ENCODE assay signal across 33 cellular contexts in the genomic region with DNA sequence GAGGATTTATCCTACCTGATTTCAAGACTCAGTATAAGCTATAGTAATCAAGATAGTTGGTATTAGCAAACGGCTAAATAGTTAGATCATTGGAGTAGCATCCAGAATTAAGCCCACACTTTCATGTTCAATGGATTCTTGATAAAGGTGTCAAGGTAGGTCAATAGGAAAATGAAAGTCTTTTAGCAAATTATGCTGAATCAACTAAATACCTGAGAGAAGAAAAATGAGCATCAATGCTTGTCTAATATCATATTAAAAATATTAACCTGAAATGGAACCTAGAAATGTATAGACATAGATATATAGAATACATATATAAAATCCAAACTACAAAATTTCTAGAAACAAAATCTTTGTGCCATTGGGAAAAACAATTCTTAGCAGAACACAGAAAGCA.
DNase-seq lines count a peak whose midpoint lies in the region; ATAC-seq, FAIRE-seq and TF ChIP-seq lines count a peak whose summit lies in the region.
"Had no signal": no experiment of that assay in that cellular context is flagged by ENCODE, and none has a peak within 500 bp of the region (broad histone marks: within the 10 kb centered on the region; RNA-seq: fewer than 3 reads in every experiment).

No MANE protein-coding gene starts in this region.

- no peak overlapping the region for H2AK9ac ChIP-seq in IMR-90 (replicated peaks; ENCODE audit: low read depth, low read length, poor library complexity)

- H3K4me2 ChIP-seq in HepG2 (ENCODE audit: low read depth, low read length) = no peak overlapping the region
- H3K4me2 ChIP-seq in A549 = no peak overlapping the region
- H3K4me2 ChIP-seq in IMR-90 (ENCODE audit: low read depth, low read length) = no peak overlapping the region
- no peak overlapping the region for H3K4me2 ChIP-seq in K562 (ENCODE audit: insufficient read depth, low read length)
- H3K4me2 ChIP-seq: BLaER1; BLaER1 treated with 17β-estradiol and CSF1 and Interleukin-3, amounts not matched to agents 10 nM and 100 nM had no signal

- H3K27ac ChIP-seq in HepG2 (ENCODE audit: extremely low read length, insufficient read depth, low read length) = no peak overlapping the region
- no peak overlapping the region for H3K27ac ChIP-seq in right lobe of liver
- no peak overlapping the region for H3K27ac ChIP-seq in A549
- no peak overlapping the region for H3K27ac ChIP-seq in IMR-90 (ENCODE audit: insufficient read depth, low read length)
- no peak overlapping the region for H3K27ac ChIP-seq in K562 (ENCODE audit: extremely low read depth, low read depth, low read length)
- H3K27ac ChIP-seq in breast epithelium = no peak overlapping the region
- H3K27ac ChIP-seq: 22Rv1; BLaER1; BLaER1 treated with 17β-estradiol and CSF1 and Interleukin-3, amounts not matched to agents 10 nM and 100 nM; C4-2B had no signal

- intact Hi-C loops in HepG2 (cut with micrococcal nuclease; ENCODE audit: unreplicated experiment) (no loop called here), right lobe of liver (cut with DNase I) (no loop called here), IMR-90 (cut with micrococcal nuclease) (no loop called here), K562 (cut with micrococcal nuclease) (no loop called here), breast epithelium (cut with DNase I; ENCODE audit: low total_unique reads) (no loop called here)

- 0% methylated on average over 1 of the region's 1 CpG for WGBS in HepG2 (ENCODE audit: low lambda C conversion rate)
- 25% methylated on average over 1 of the region's 1 CpG for WGBS in right lobe of liver (ENCODE audit: insufficient coverage, low coverage, low lambda C conversion rate, missing lambda C conversion rate)
- 0% methylated on average over 1 of the region's 1 CpG for WGBS in A549 (ENCODE audit: missing lambda C conversion rate)
- WGBS in IMR-90 (ENCODE audit: extremely low coverage in 2 of 2, insufficient read length in 1 of 2), 2 experiments = no CpG with 5 or more reads among the region's 1 CpG
- WGBS in K562 (ENCODE audit: insufficient coverage, low coverage, missing lambda C conversion rate) = 0% methylated on average over 1 of the region's 1 CpG

- H3K23ac ChIP-seq in IMR-90 (ENCODE audit: low read depth, low read length) = no peak overlapping the region

- H3K9me1 ChIP-seq in IMR-90 (ENCODE audit: insufficient read depth, low read length) (no peaks in the 10 kb centered on the region), K562 (ENCODE audit: control insufficient read depth, insufficient read depth, low read length) (no peaks in the 10 kb centered on the region)

- H3K9me3 ChIP-seq in HepG2 (ENCODE audit: low read length) (no peaks in the 10 kb centered on the region), right lobe of liver (no peaks in the 10 kb centered on the region), A549 (no peaks in the 10 kb centered on the region), IMR-90 (ENCODE audit: control insufficient read depth, insufficient read depth, low read length) (peaks cover 11% of the 10 kb centered on the region), K562 (replicated peaks; ENCODE audit: control insufficient read depth, insufficient read depth, low read depth, low read length) (no peaks in the 10 kb centered on the region), breast epithelium (no peaks in the 10 kb centered on the region)
- H3K9me3 ChIP-seq: BE2C; BLaER1; BLaER1 treated with 17β-estradiol and CSF1 and Interleukin-3, amounts not matched to agents 10 nM and 100 nM; Caco-2 had no signal

- ATAC-seq in HepG2 (no peak), right lobe of liver (no peak), A549 (no peak), IMR-90 (ENCODE audit: low read depth) (no peak), K562 (no peak)
- ATAC-seq: CD8-positive, alpha-beta T cell had no signal

- H3K4ac ChIP-seq in IMR-90 (ENCODE audit: low read depth, low read length) = no peak overlapping the region

- in situ Hi-C loops in HepG2 (cut with HindIII; ENCODE audit: extremely low pct_ligation_motif_present, low pct_unique_long_range_greater_than_20kb) = no loop called here
- in situ Hi-C loops in IMR-90 (cut with MboI; ENCODE audit: low sequenced_read_pairs) = no loop called here
- in situ Hi-C loops in K562 (cut with MboI) = no loop called here

- H2AFZ ChIP-seq in HepG2 (ENCODE audit: low read length) = no peak overlapping the region
- no peak overlapping the region for H2AFZ ChIP-seq in IMR-90 (replicated peaks; ENCODE audit: low read length, poor library complexity)
- no peak overlapping the region for H2AFZ ChIP-seq in K562 (ENCODE audit: low read depth, low read length)

- no peak for TF ChIP-seq EP300 in HepG2 (IDR thresholded peaks at IDR 0.05; ENCODE audit: low read depth in 2 of 2, low read length in 2 of 2)
- TF ChIP-seq EP300 in HepG2 (CRISPR knock-in tag; IDR thresholded peaks at IDR 0.05; ENCODE audit: borderline replicate concordance) = no peak
- TF ChIP-seq EP300 in A549 (IDR thresholded peaks at IDR 0.05) = no peak
- TF ChIP-seq EP300 in K562 (IDR thresholded peaks at IDR 0.05; ENCODE audit: low read length) = no peak

- DNase-seq in HepG2 (ENCODE audit: low spot score) (no peak), right lobe of liver (no peak), A549 (ENCODE audit: low read depth in 1 of 2, low spot score in 1 of 2) (no peak), IMR-90 (no peak), K562 (ENCODE audit: extremely low read depth in 1 of 4, low spot score in 3 of 4) (no peak), HuH-7.5 (ENCODE audit: low spot score) (no peak), breast epithelium (ENCODE audit: low spot score in 2 of 2) (no peak), KG1 (lab: John Stamatoyannopoulos, UW) (no peak)
- DNase-seq: 8988T; ACHN; AML-193; BE2C; C1 segment of cervical spinal cord; Caco-2; Calu3; CD4-positive, alpha-beta memory T cell; CD4-positive, alpha-beta T cell; CD4-positive, CD25-positive, alpha-beta regulatory T cell; CD8-positive, alpha-beta memory T cell; CD8-positive, alpha-beta T cell; COR-L47; DMS 273 treated with DMSO at 0.1 percent for 48 hours; DMS153; DMS53; DMS79; DMS79 treated with DMSO at 0.1 percent for 48 hours; DND-41 had no signal

- H3K79me1 ChIP-seq in IMR-90 (ENCODE audit: low read depth in 1 of 2, low read length in 2 of 2) = no peaks in the 10 kb centered on the region

- no peak overlapping the region for H3K18ac ChIP-seq in IMR-90 (ENCODE audit: low read depth, low read length)

- no peak for FAIRE-seq in HepG2 (lab: Jason Lieb, UNC)
- no peak for FAIRE-seq in A549 (lab: Jason Lieb, UNC)
- FAIRE-seq in K562 (lab: Jason Lieb, UNC) = no peak
- FAIRE-seq: A204.1, D721Med had no signal

- BruUV-seq in HepG2 (replicated peaks; lab: Mats Ljungman, UMichigan) (no TSS peak), IMR-90 (replicated peaks; lab: Mats Ljungman, UMichigan) (no TSS peak), K562 (replicated peaks; lab: Mats Ljungman, UMichigan) (no TSS peak)

- no peak overlapping the region for H3K14ac ChIP-seq in IMR-90 (replicated peaks; ENCODE audit: low read depth, low read length)

- no peak overlapping the region for H2BK15ac ChIP-seq in IMR-90 (ENCODE audit: low read depth, low read length)

- dilution Hi-C loops in IMR-90 (cut with HindIII; ENCODE audit: low sequenced_read_pairs, unreplicated experiment) = no loop called here

- H2AK5ac ChIP-seq in IMR-90 (ENCODE audit: low read depth, low read length) = no peak overlapping the region

- CTCF ChIA-PET in HepG2 (lab: Yijun Ruan, JAX; ENCODE audit: low intra/inter-chr PET ratio, low total read pairs) (no interaction called here), A549 (lab: Yijun Ruan, JAX) (no interaction called here), IMR-90 (lab: Yijun Ruan, JAX) (no interaction called here), K562 (lab: Yijun Ruan, JAX; ENCODE audit: low intra/inter-chr PET ratio) (no interaction called here)

- H3K36me3 ChIP-seq in HepG2 (replicated peaks in 1 of 2; ENCODE audit: control insufficient read depth in 1 of 2, insufficient read depth in 2 of 2, low read length in 2 of 2) = no peaks in the 10 kb centered on the region
- H3K36me3 ChIP-seq in right lobe of liver = no peaks in the 10 kb centered on the region
- no peaks in the 10 kb centered on the region for H3K36me3 ChIP-seq in IMR-90 (ENCODE audit: control insufficient read depth, insufficient read depth, low read length)
- H3K36me3 ChIP-seq in K562 (ENCODE audit: control insufficient read depth, insufficient read depth, low read length) = no peaks in the 10 kb centered on the region
- no peaks in the 10 kb centered on the region for H3K36me3 ChIP-seq in breast epithelium
- H3K36me3 ChIP-seq: BE2C; BLaER1; BLaER1 treated with 17β-estradiol and CSF1 and Interleukin-3, amounts not matched to agents 10 nM and 100 nM had no signal

- no peak overlapping the region for H2BK5ac ChIP-seq in IMR-90 (ENCODE audit: low read depth, low read length, poor library complexity, severe bottlenecking)

- H4K20me1 ChIP-seq in HepG2 (ENCODE audit: insufficient read depth, low read length) = no peaks in the 10 kb centered on the region
- no peaks in the 10 kb centered on the region for H4K20me1 ChIP-seq in IMR-90 (ENCODE audit: insufficient read depth, low read length)
- no peaks in the 10 kb centered on the region for H4K20me1 ChIP-seq in K562 (replicated peaks; ENCODE audit: control insufficient read depth, insufficient read depth, low read length)
- H4K20me1 ChIP-seq: BLaER1; BLaER1 treated with 17β-estradiol and CSF1 and Interleukin-3, amounts not matched to agents 10 nM and 100 nM had no signal

- H2BK120ac ChIP-seq in IMR-90 (ENCODE audit: low read depth, low read length) = no peak overlapping the region

- H2BK20ac ChIP-seq in IMR-90 (ENCODE audit: low read depth, low read length) = no peak overlapping the region

- no peak overlapping the region for H4K8ac ChIP-seq in IMR-90 (ENCODE audit: low read depth in 2 of 2, low read length in 2 of 2)

- H3K9ac ChIP-seq in HepG2 (ENCODE audit: insufficient read depth, low read depth, low read length) (no peak overlapping the region), IMR-90 (ENCODE audit: low read depth, low read length) (no peak overlapping the region), K562 (ENCODE audit: insufficient read depth in 1 of 2, low read depth in 2 of 2, low read length in 2 of 2) (no peak overlapping the region)
- H3K9ac ChIP-seq: BLaER1; BLaER1 treated with 17β-estradiol and CSF1 and Interleukin-3, amounts not matched to agents 10 nM and 100 nM had no signal

- no peaks in the 10 kb centered on the region for H3K79me2 ChIP-seq in HepG2 (ENCODE audit: insufficient read depth, low read length)
- H3K79me2 ChIP-seq in K562 (ENCODE audit: control insufficient read depth, insufficient read depth, low read length) = no peaks in the 10 kb centered on the region

- TF ChIP-seq CTCF in HepG2 (CRISPR knock-in tag; IDR thresholded peaks at IDR 0.05) (no peak), right lobe of liver (IDR thresholded peaks at IDR 0.05) (no peak), A549 (IDR thresholded peaks at IDR 0.05) (no peak), IMR-90 (conservative IDR thresholded peaks at IDR 0.05; ENCODE audit: low read depth, low read length) (no peak), K562 (IDR thresholded peaks at IDR 0.05 in 2 of 3, conservative IDR thresholded peaks at IDR 0.05 in 1 of 3; ENCODE audit: insufficient read depth in 2 of 3, low read depth in 1 of 3, low read length in 3 of 3) (no peak), breast epithelium (IDR thresholded peaks at IDR 0.05) (no peak)

- no peaks in the 10 kb centered on the region for H3K4me1 ChIP-seq in HepG2 (ENCODE audit: insufficient read depth, low read length)
- H3K4me1 ChIP-seq in right lobe of liver = no peaks in the 10 kb centered on the region
- H3K4me1 ChIP-seq in A549 = no peaks in the 10 kb centered on the region
- H3K4me1 ChIP-seq in IMR-90 (ENCODE audit: control insufficient read depth, insufficient read depth, low read length) = no peaks in the 10 kb centered on the region
- H3K4me1 ChIP-seq in K562 (replicated peaks in 1 of 2; ENCODE audit: control insufficient read depth in 2 of 2, insufficient read depth in 2 of 2, low read length in 2 of 2) = no peaks in the 10 kb centered on the region
- no peaks in the 10 kb centered on the region for H3K4me1 ChIP-seq in breast epithelium
- H3K4me1 ChIP-seq: BE2C; BLaER1; BLaER1 treated with 17β-estradiol and CSF1 and Interleukin-3, amounts not matched to agents 10 nM and 100 nM; Caco-2 had no signal

- TF ChIP-seq RAD21 in HepG2 (CRISPR knock-in tag; IDR thresholded peaks at IDR 0.05) (no peak), A549 (conservative IDR thresholded peaks at IDR 0.05 in 1 of 2, IDR thresholded peaks at IDR 0.05 in 1 of 2) (no peak), IMR-90 (IDR thresholded peaks at IDR 0.05; ENCODE audit: low read length) (no peak), K562 (CRISPR knock-in tag; conservative IDR thresholded peaks at IDR 0.05 in 1 of 2, IDR thresholded peaks at IDR 0.05 in 1 of 2) (no peak)

- POLR2A ChIA-PET in HepG2 (lab: Yijun Ruan, JAX) = no interaction called here
- POLR2A ChIA-PET in A549 (lab: Yijun Ruan, JAX) = no interaction called here
- POLR2A ChIA-PET in IMR-90 (lab: Charles Lee; ENCODE audit: unreplicated experiment) = no interaction called here
- POLR2A ChIA-PET in K562 (lab: Yijun Ruan, JAX) = no interaction called here

- no peaks in the 10 kb centered on the region for H3K27me3 ChIP-seq in HepG2 (ENCODE audit: control insufficient read depth in 1 of 2, insufficient read depth in 2 of 2, low read length in 2 of 2)
- H3K27me3 ChIP-seq in right lobe of liver = no peaks in the 10 kb centered on the region
- no peaks in the 10 kb centered on the region for H3K27me3 ChIP-seq in IMR-90 (ENCODE audit: control insufficient read depth, insufficient read depth, low read length)
- H3K27me3 ChIP-seq in K562 (ENCODE audit: control insufficient read depth in 2 of 2, insufficient read depth in 2 of 2, low read length in 2 of 2) = no peaks in the 10 kb centered on the region
- no peaks in the 10 kb centered on the region for H3K27me3 ChIP-seq in breast epithelium
- H3K27me3 ChIP-seq: BE2C; BLaER1; BLaER1 treated with 17β-estradiol and CSF1 and Interleukin-3, amounts not matched to agents 10 nM and 100 nM had no signal

- no peak overlapping the region for H3K56ac ChIP-seq in IMR-90 (ENCODE audit: extremely low read depth, insufficient read depth, low read length)

- no peak overlapping the region for H4K5ac ChIP-seq in IMR-90 (ENCODE audit: low read depth, low read length)

- no peak overlapping the region for H4K91ac ChIP-seq in IMR-90 (ENCODE audit: insufficient read depth, low read depth, low read length)

- TF ChIP-seq POLR2A in HepG2 (IDR thresholded peaks at IDR 0.05; ENCODE audit: insufficient read depth in 1 of 2, low read depth in 2 of 2, low read length in 2 of 2) (no peak), right lobe of liver (IDR thresholded peaks at IDR 0.05) (no peak), A549 (IDR thresholded peaks at IDR 0.05; ENCODE audit: low read length) (no peak), IMR-90 (IDR thresholded peaks at IDR 0.05; ENCODE audit: low read depth, low read length) (no peak), K562 (conservative IDR thresholded peaks at IDR 0.05) (no peak), breast epithelium (IDR thresholded peaks at IDR 0.05) (no peak)

- H3K4me3 ChIP-seq in HepG2 (replicated peaks in 1 of 3; ENCODE audit: insufficient read depth in 1 of 3, low read depth in 2 of 3, low read length in 3 of 3) (no peak overlapping the region), right lobe of liver (no peak overlapping the region), A549 (no peak overlapping the region), IMR-90 (ENCODE audit: insufficient read depth, low read depth, low read length) (no peak overlapping the region), K562 (no peak overlapping the region), breast epithelium (no peak overlapping the region)
- H3K4me3 ChIP-seq: BLaER1; BLaER1 treated with 17β-estradiol and CSF1 and Interleukin-3, amounts not matched to agents 10 nM and 100 nM had no signal
